ENCODE assay signal across 1 cellular context in the genomic region with DNA sequence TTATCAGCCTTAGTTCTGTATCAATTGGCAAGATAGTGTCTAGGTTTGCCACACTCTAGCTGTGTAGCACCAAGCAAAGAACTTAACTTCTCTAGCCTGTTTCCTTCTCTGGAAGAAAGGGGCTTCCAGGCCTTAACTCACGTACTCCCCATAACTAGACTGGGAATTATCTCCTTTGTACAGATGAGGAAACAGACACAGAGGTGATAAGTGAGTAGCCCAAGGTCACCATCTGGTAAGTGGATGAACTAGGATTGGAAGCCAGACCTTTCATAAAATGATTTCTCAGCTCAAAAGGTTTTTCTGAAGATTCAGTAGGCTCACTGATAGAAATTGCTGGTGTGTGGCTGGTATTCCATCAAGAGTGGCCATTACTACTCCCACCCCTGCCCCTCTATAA.
TF ChIP-seq lines count a peak whose summit lies in the region.

No MANE protein-coding gene starts in this region.

TF ChIP-seq in endothelial cell of umbilical vein, 7 proteins besides CTCF, POLR2A, EP300 and RAD21:
- TF ChIP-seq POLR2AphosphoS5 (IDR thresholded peaks at IDR 0.05; ENCODE audit: insufficient read depth, low read depth, low read length) (no peak), JUN (IDR thresholded peaks at IDR 0.05; ENCODE audit: borderline replicate concordance, insufficient read depth, insufficient read length, low read depth) (no peak), FOS (IDR thresholded peaks at IDR 0.05; ENCODE audit: borderline replicate concordance, insufficient read depth, low read length) (no peak), EZH2 (IDR thresholded peaks at IDR 0.05; ENCODE audit: borderline replicate concordance, low read depth, low read length, severe bottlenecking) (no peak), MYC (IDR thresholded peaks at IDR 0.05; ENCODE audit: low read depth, low read length) (no peak), GATA2 (IDR thresholded peaks at IDR 0.05; ENCODE audit: insufficient read depth, insufficient read length, low read depth, low read length) (no peak)
- TF ChIP-seq, protein P1, sequence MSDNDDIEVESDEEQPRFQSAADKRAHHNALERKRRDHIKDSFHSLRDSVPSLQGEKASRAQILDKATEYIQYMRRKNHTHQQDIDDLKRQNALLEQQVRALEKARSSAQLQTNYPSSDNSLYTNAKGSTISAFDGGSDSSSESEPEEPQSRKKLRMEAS (IDR thresholded peaks at IDR 0.05; ENCODE audit: insufficient read depth, insufficient read length): no peak
TF ChIP-seq in endothelial cell of umbilical vein: peak in this region for 0.
